In genomic region chr19:1250374-1251232, GRCh38 we compare ENCODE assay signal across 6 cellular contexts. TPM values are rescaled to one million over a fixed set of nuclear protein-coding genes. Genes with fewer than 3 reads are reported as not detected.
DNase-seq lines count a peak whose midpoint lies in the region; ATAC-seq and TF ChIP-seq lines count a peak whose summit lies in the region.

No MANE protein-coding gene starts in this region.

- ATAC-seq in lung (ENCODE audit: insufficient read depth, low FRiP score) (no peak), GM19463 (IDR thresholded peaks at IDR 0.05; ENCODE audit: unreplicated experiment) (no peak), HG02588 (IDR thresholded peaks at IDR 0.05; ENCODE audit: unreplicated experiment) (no peak)

- no peaks in the 10 kb centered on the region for H3K9me3 ChIP-seq in lung (ENCODE audit: control insufficient read depth in 2 of 2, insufficient read depth in 1 of 2, low read length in 1 of 2)

- H3K4me3 ChIP-seq in astrocyte of the spinal cord (ENCODE audit: low read depth, low read length) (peak overlapping the region; percentile 65), lung (peak overlapping the region; percentile 94)

- WGBS in lung, 2 donors = 0 to 1% methylated on average over 20 to 97 of the region's 97 CpGs

- peaks cover 19 to 43% of the 10 kb centered on the region in 2 donors for H3K36me3 ChIP-seq in lung (ENCODE audit: control insufficient read depth in 2 of 2, insufficient read depth in 2 of 2, low read length in 2 of 2)

- peak; percentile 73 for DNase-seq in D341Med (ENCODE audit: low spot score)
- peak; percentile 48 for DNase-seq in NCI-H2171 treated with DMSO at 0.1 percent for 48 hours (lab: John Stamatoyannopoulos, UW)
- DNase-seq in astrocyte of the spinal cord (ENCODE audit: low read depth, low spot score) = peak; percentile 75
- DNase-seq in lung (ENCODE audit: low spot score) = no peak

- H3K4me1 ChIP-seq in lung (ENCODE audit: control insufficient read depth in 2 of 2, insufficient read depth in 2 of 2, low read length in 2 of 2) = peaks cover 7 to 30% of the 10 kb centered on the region in 2 donors

- H3K27ac ChIP-seq in lung (ENCODE audit: low read depth in 1 of 2, low read length in 1 of 2) = peak overlapping the region; percentile 97 to 98

- in situ Hi-C loops in astrocyte of the spinal cord (cut with HindIII; ENCODE audit: low sequenced_read_pairs) = no loop called here

- no peaks in the 10 kb centered on the region for H3K27me3 ChIP-seq in lung (ENCODE audit: control insufficient read depth, insufficient read depth)

- TF ChIP-seq CTCF in astrocyte of the spinal cord (IDR thresholded peaks at IDR 0.05; ENCODE audit: low read depth, low read length) (no peak), lung (IDR thresholded peaks at IDR 0.05; ENCODE audit: control extremely low read depth, extremely low read depth) (no peak)

RNA-seq across cellular contexts. Expression of gene MIDN, which starts 2.2 kb away (rescaled TPM):
- 100 to 1,000 TPM in 1 of 2 donors, 10 to 100 TPM in 1; 39.7 to 185 TPM for total RNA-seq in lung
- polyA plus RNA-seq in lung = 10 to 100 TPM; 49.3 to 68.0 TPM

RNA-seq across cellular contexts. Expression of gene ATP5F1D, which starts 9.1 kb away (rescaled TPM):
- 100 to 1,000 TPM in 1 of 2 donors, 10 to 100 TPM in 1; 27.1 to 217 TPM for total RNA-seq in lung
- 100 to 1,000 TPM; 157 to 266 TPM for polyA plus RNA-seq in lung

RNA-seq across cellular contexts. Expression of gene CBARP, which starts 12.8 kb away (rescaled TPM):
- under 1 TPM; 0.23 to 0.83 TPM for total RNA-seq in lung
- polyA plus RNA-seq in lung = under 1 TPM; 0.41 to 0.77 TPM

RNA-seq across cellular contexts. Expression of gene CIRBP, which starts 18.5 kb away (rescaled TPM):
- total RNA-seq in lung = 100 to 1,000 TPM; 435 to 443 TPM
- 100 to 1,000 TPM; 313 to 488 TPM for polyA plus RNA-seq in lung

RNA-seq across cellular contexts. Expression of gene FAM174C, which starts 24.7 kb away (rescaled TPM):
- 10 to 100 TPM; 17.5 to 66.5 TPM for total RNA-seq in lung
- polyA plus RNA-seq in lung = 10 to 100 TPM; 72.3 to 89.3 TPM
